Comparison of ENCODE assay signal across 17 cellular contexts in genomic region chr5:156328176-156328575, GRCh38. TPM values are rescaled to one million over a fixed set of nuclear protein-coding genes. Genes with fewer than 3 reads are reported as not detected.
DNase-seq lines count a peak whose midpoint lies in the region; ATAC-seq, FAIRE-seq and TF ChIP-seq lines count a peak whose summit lies in the region.
"Had no signal": no experiment of that assay in that cellular context is flagged by ENCODE, and none has a peak within 500 bp of the region (broad histone marks: within the 10 kb centered on the region; RNA-seq: fewer than 3 reads in every experiment).

No MANE protein-coding gene starts in this region.

- CTCF ChIA-PET in A549 (lab: Yijun Ruan, JAX) = no interaction called here

- TF ChIP-seq CTCF in A549 (IDR thresholded peaks at IDR 0.05) (no peak), psoas muscle (IDR thresholded peaks at IDR 0.05) (no peak)

- ATAC-seq in A549 = no peak
- peak in 3 of 4 donors; percentile 7 to 20 (median 19) for ATAC-seq in psoas muscle
- ATAC-seq in HG02642 (IDR thresholded peaks at IDR 0.05; ENCODE audit: poor library complexity, unreplicated experiment) = no peak
- no peak for ATAC-seq in GM18873 (IDR thresholded peaks at IDR 0.05; ENCODE audit: low FRiP score, unreplicated experiment)
- ATAC-seq: Panc1; stimulated activated effector memory CD8-positive, alpha-beta T cell treated with anti-CD3 and anti-CD28 coated beads, Interleukin-12 subunit alpha, Interleukin-12 subunit beta, amount 100 ng/mL, for 72 hours had no signal

- TF ChIP-seq EP300 in A549 (IDR thresholded peaks at IDR 0.05) = no peak

- DNase-seq in A549 (ENCODE audit: low read depth in 1 of 2, low spot score in 1 of 2) (no peak), NCI-H69 (lab: John Stamatoyannopoulos, UW) (peak; percentile 36), globus pallidus (ENCODE audit: low spot score) (peak; percentile 8), psoas muscle (no peak), NCI-H774 (lab: John Stamatoyannopoulos, UW) (no peak), RPMI8226 (no peak)
- DNase-seq: activated CD4-positive, alpha-beta T cell treated with anti-CD3 and anti-CD28 coated beads, Interleukin-2, amount 50 U/mL, for 4 hours; amygdala; GOT3; Karpas-422; NCI-H1694 treated with DMSO at 0.1 percent for 48 hours; stimulated activated CD4-positive, alpha-beta T cell treated with anti-CD3 and anti-CD28 coated beads, Interleukin-4, amount 100 ng/mL, for 24 hours had no signal

- no peak for TF ChIP-seq RAD21 in A549 (conservative IDR thresholded peaks at IDR 0.05 in 1 of 2, IDR thresholded peaks at IDR 0.05 in 1 of 2)

- intact Hi-C loops in psoas muscle (cut with DNase I) = loop anchor here (5.0 to 10.0 kb wide), 4 partner anchors 53 to 386 kb away; no protein-coding TSS in a partner anchor

- no peaks in the 10 kb centered on the region for H3K27me3 ChIP-seq in psoas muscle (ENCODE audit: insufficient read depth in 3 of 3, low read length in 2 of 3)

- WGBS in A549 (ENCODE audit: missing lambda C conversion rate) = 49% methylated on average over 3 of the region's 3 CpGs
- WGBS in psoas muscle, 3 donors = 25 to 33% (median 32%) methylated on average over 3 of the region's 3 CpGs

- H3K9me3 ChIP-seq in A549 (no peaks in the 10 kb centered on the region), psoas muscle (no peaks in the 10 kb centered on the region)

- peak overlapping the region; percentile 38; the same call in 1 of the 3 replicates for H3K4me3 ChIP-seq in A549
- H3K4me3 ChIP-seq in psoas muscle = peak overlapping the region; percentile 69

- H3K36me3 ChIP-seq in psoas muscle (ENCODE audit: insufficient read depth in 1 of 2, low read depth in 1 of 2) = no peaks in the 10 kb centered on the region

- FAIRE-seq in A549 (lab: Jason Lieb, UNC) = no peak

- H3K27ac ChIP-seq in A549 (peak overlapping the region; percentile 59 to 65; a peak in 3 of 6 replicates), psoas muscle (peak overlapping the region; percentile 86)

- POLR2A ChIA-PET in A549 (lab: Yijun Ruan, JAX) = no interaction called here

- peak overlapping the region; percentile 76 for H3K4me2 ChIP-seq in A549

- TF ChIP-seq POLR2A in A549 (IDR thresholded peaks at IDR 0.05; ENCODE audit: low read length) = no peak

- 0 out of 3 replicates have a peak, but pooled peaks cover 15% of the 10 kb centered on the region for H3K4me1 ChIP-seq in A549
- peaks cover 39% of the 10 kb centered on the region for H3K4me1 ChIP-seq in psoas muscle

TF ChIP-seq in A549, 52 proteins besides CTCF, POLR2A, EP300 and RAD21:
- no peak for TF ChIP-seq CBX2 (IDR thresholded peaks at IDR 0.05; ENCODE audit: borderline replicate concordance, low read depth)
- TF ChIP-seq RNF2 (IDR thresholded peaks at IDR 0.05; ENCODE audit: borderline replicate concordance, low read depth) = no peak
- no peak for TF ChIP-seq FOSL2 (IDR thresholded peaks at IDR 0.05)
- no peak for TF ChIP-seq FOSL2 (CRISPR knock-in tag; IDR thresholded peaks at IDR 0.05)
- no peak for TF ChIP-seq MYC (IDR thresholded peaks at IDR 0.05; ENCODE audit: borderline replicate concordance, low read length)
- TF ChIP-seq, protein P1, sequence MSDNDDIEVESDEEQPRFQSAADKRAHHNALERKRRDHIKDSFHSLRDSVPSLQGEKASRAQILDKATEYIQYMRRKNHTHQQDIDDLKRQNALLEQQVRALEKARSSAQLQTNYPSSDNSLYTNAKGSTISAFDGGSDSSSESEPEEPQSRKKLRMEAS (IDR thresholded peaks at IDR 0.05) = no peak

RNA-seq across cellular contexts. Expression of gene SGCD, which starts 1.2 kb away (rescaled TPM):
- polyA plus RNA-seq in A549 (2011; rRNA removed) = 9.5 and 10.6 TPM in 2 replicates
- 3.3 and 3.8 TPM in 2 replicates for polyA plus RNA-seq in A549 (2012; cell fraction: cytosol; rRNA removed)
- 2.5 and 3.3 TPM in 2 replicates for polyA plus RNA-seq in A549 (2012; cell fraction: nucleus; rRNA removed)
- polyA plus RNA-seq in A549 (2017; fragmentation: RNase III; extraction: RNeasy Plus Mini Kit Qiagen cat#74134 plus additional on column Dnase treatment) = 7.6 to 9.0 TPM (median 7.6 TPM) in 3 replicates
- 10.5 and 13.1 TPM in 2 replicates for polyA minus RNA-seq in A549 (2011; rRNA and poly(A)+ RNA removed)
- 10 to 100 TPM; 28.4 to 51.5 (median 38.9) TPM for total RNA-seq in psoas muscle
- 10 to 100 TPM; 13.2 to 33.2 (median 24.7) TPM for polyA plus RNA-seq in psoas muscle
- total RNA-seq: T-helper 2 cell treated with Interferon-gamma antibody and Interleukin-4, amounts not matched to agents 100 ng/mL and 5 ng/mL, for 36 hours had no signal

Comparison
In these comparisons a context has a peak if more than half of its experiments do, and no peak if none do; other contexts are left out.
1. ATAC-seq: peak in psoas muscle (3 of 4); none in A549 (0 of 2), HG02642 (single experiment) and GM18873 (single experiment).
2. DNase-seq: peak in NCI-H69 (single experiment) and globus pallidus (single experiment); none in A549 (0 of 2), psoas muscle (0 of 2), NCI-H774 (single experiment) and RPMI8226 (single experiment).